Comparison of ENCODE assay signal across 8 cellular contexts in the genomic region with DNA sequence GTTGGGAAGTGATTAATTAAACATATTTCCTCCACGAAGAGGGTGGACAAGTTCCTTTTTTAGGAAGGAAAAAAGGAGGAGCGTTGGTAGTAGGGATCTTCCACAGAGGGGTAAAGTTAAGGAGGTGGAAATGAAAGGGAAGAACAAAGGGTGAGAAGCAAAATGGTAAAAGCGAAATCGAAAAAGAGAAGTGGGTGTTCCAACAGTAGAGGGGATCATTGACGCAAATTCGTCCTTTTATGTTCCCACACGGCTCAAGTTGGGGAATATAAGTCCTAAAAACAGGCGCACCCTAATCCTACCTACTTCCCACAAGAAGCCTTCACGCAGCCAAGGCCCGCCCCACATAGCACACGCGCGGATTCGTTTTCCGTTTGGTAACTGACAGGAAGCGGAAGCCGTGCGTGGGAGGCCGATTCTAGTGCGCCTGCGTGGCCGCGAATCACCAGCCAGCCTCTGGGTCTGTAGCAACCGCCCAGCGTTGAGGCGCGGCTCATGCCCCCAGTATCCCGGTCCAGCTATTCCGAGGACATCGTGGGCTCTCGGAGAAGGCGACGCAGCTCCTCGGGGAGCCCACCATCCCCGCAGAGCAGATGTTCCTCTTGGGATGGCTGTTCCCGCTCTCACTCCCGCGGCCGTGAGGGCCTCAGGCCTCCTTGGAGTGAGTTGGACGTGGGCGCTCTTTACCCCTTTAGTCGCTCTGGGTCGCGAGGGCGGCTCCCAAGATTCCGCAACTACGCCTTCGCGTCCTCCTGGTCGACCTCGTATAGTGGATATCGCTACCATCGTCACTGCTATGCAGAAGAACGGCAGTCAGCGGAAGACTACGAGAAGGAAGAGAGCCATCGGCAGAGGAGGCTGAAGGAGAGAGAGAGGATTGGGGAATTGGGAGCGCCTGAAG. TPM values are rescaled to one million over a fixed set of nuclear protein-coding genes. Genes with fewer than 3 reads are reported as not detected.
DNase-seq lines count a peak whose midpoint lies in the region; ATAC-seq and TF ChIP-seq lines count a peak whose summit lies in the region.

A gene (plus strand): TSS at position 421 of the 901 bp plus-strand sequence. CDS start 75 bp downstream, at position 496.

- ATAC-seq in omental fat pad (ENCODE audit: low FRiP score) (peak; percentile 62), thoracic aorta (ENCODE audit: insufficient number of reproducible peaks, low FRiP score, low read depth) (no peak), HG03432 (IDR thresholded peaks at IDR 0.05; ENCODE audit: unreplicated experiment) (no peak), HG02623 (IDR thresholded peaks at IDR 0.05; ENCODE audit: unreplicated experiment) (no peak)

- no peak within 1 kb of the TSS for H3K27ac ChIP-seq in thoracic aorta

- H3K4me3 ChIP-seq in GM06990 (replicated peaks; ENCODE audit: low read depth, low read length) (no peak within 1 kb of the TSS), thoracic aorta (peak within 1 kb of the TSS; percentile 74)

- H3K27me3 ChIP-seq in GM06990 (replicated peaks; ENCODE audit: control insufficient read depth, insufficient read depth, low read length) (no peaks in the 10 kb centered on the region), thoracic aorta (replicated peaks; ENCODE audit: insufficient read depth) (no peaks in the 10 kb centered on the region)

- H3K4me1 ChIP-seq in thoracic aorta (ENCODE audit: control insufficient read depth in 1 of 2, low read depth in 2 of 2), result peaks cover 3 to 10% of the 10 kb centered on the region in 2 donors

- H3K36me3 ChIP-seq in GM06990 (ENCODE audit: control insufficient read depth, insufficient read depth, low read length) (no peaks in the 10 kb centered on the region), thoracic aorta (no peaks in the 10 kb centered on the region)

- DNase-seq in GM06990 (ENCODE audit: extremely low read depth, insufficient read length) (peak; percentile 7), fibroblast of peridontal ligament (ENCODE audit: extremely low read depth) (peak; percentile 72), omental fat pad (ENCODE audit: low spot score) (no peak), thoracic aorta (ENCODE audit: low spot score) (peak; percentile 43), NCI-H524 treated with DMSO at 0.1 percent for 48 hours (lab: John Stamatoyannopoulos, UW) (no peak)
- peak; percentile 77 to 81 for DNase-seq in activated T-cell treated with anti-CD3 and anti-CD28 coated beads, Interleukin-2, amount 50 U/mL, for 48 hours

- no peaks in the 10 kb centered on the region for H3K9me3 ChIP-seq in thoracic aorta

- TF ChIP-seq CTCF in GM06990 (IDR thresholded peaks at IDR 0.05; ENCODE audit: insufficient read depth, low read length, poor library complexity, severe bottlenecking), result no peak
- TF ChIP-seq CTCF in omental fat pad (IDR thresholded peaks at IDR 0.05), result no peak
- TF ChIP-seq CTCF in thoracic aorta (IDR thresholded peaks at IDR 0.05), result no peak

RNA-seq across cellular contexts. Expression of the gene that starts here (rescaled TPM):
- total RNA-seq in omental fat pad, result 1 to 10 TPM; 1.3 to 4.4 (median 2.4) TPM
- total RNA-seq in thoracic aorta, result 1 to 10 TPM in 1 of 2 donors, under 1 TPM in 1; 0.49 to 1.1 TPM

Comparison
In these comparisons a context has a peak if more than half of its experiments do, and no peak if none do; other contexts are left out.
1. DNase-seq: peak in GM06990 (single experiment), activated T-cell treated with anti-CD3 and anti-CD28 coated beads, Interleukin-2, amount 50 U/mL, for 48 hours (2 of 2), fibroblast of peridontal ligament (single experiment) and thoracic aorta (single experiment); none in omental fat pad (single experiment) and NCI-H524 treated with DMSO at 0.1 percent for 48 hours (single experiment).